In genomic region chrX:135112096-135112729, GRCh38 we compare ENCODE assay signal across 9 cellular contexts. TPM values are rescaled to one million over a fixed set of nuclear protein-coding genes. Genes with fewer than 3 reads are reported as not detected.
DNase-seq lines count a peak whose midpoint lies in the region; ATAC-seq and TF ChIP-seq lines count a peak whose summit lies in the region.
"Had no signal": no experiment of that assay in that cellular context is flagged by ENCODE, and none has a peak within 500 bp of the region (broad histone marks: within the 10 kb centered on the region; RNA-seq: fewer than 3 reads in every experiment).

No MANE protein-coding gene starts in this region.

- DNase-seq in NCI-H1417 (lab: John Stamatoyannopoulos, UW): peak; percentile 14 to 54 (median 24)
- no peak for DNase-seq in NCI-H1417 treated with DMSO at 0.1 percent for 48 hours (lab: John Stamatoyannopoulos, UW)
- peak; percentile 23 for DNase-seq in NCI-H82 treated with DMSO at 0.1 percent for 48 hours (lab: John Stamatoyannopoulos, UW; ENCODE audit: unreplicated experiment)
- peak; percentile 51 for DNase-seq in activated naive CD4-positive, alpha-beta T cell treated with anti-CD3 and anti-CD28 coated beads for 36 hours
- peak; percentile 63 for DNase-seq in islet precursor cell
- DNase-seq in upper lobe of left lung: no peak
- no peak for DNase-seq in NCI-H128 (lab: John Stamatoyannopoulos, UW; ENCODE audit: unreplicated experiment)

- H3K36me3 Mint-ChIP-seq in activated naive CD4-positive, alpha-beta T cell treated with anti-CD3 and anti-CD28 coated beads for 36 hours (ENCODE audit: low read depth): no peaks in the 10 kb centered on the region

- no peaks in the 10 kb centered on the region for H3K36me3 ChIP-seq in upper lobe of left lung
- H3K36me3 ChIP-seq: BLaER1 treated with 17β-estradiol and CSF1 and Interleukin-3, amounts not matched to agents 10 nM and 100 nM had no signal

- H3K9me3 Mint-ChIP-seq in activated naive CD4-positive, alpha-beta T cell treated with anti-CD3 and anti-CD28 coated beads for 36 hours: no peaks in the 10 kb centered on the region

- no peak overlapping the region for H3K27ac ChIP-seq in upper lobe of left lung
- H3K27ac ChIP-seq: BLaER1 treated with 17β-estradiol and CSF1 and Interleukin-3, amounts not matched to agents 10 nM and 100 nM had no signal

- peak; percentile 16 to 43 (median 38) for TF ChIP-seq CTCF in upper lobe of left lung (IDR thresholded peaks at IDR 0.05)

- H3K27me3 ChIP-seq in upper lobe of left lung: no peaks in the 10 kb centered on the region

- no peaks in the 10 kb centered on the region for H3K4me1 ChIP-seq in upper lobe of left lung
- H3K4me1 ChIP-seq: BLaER1 treated with 17β-estradiol and CSF1 and Interleukin-3, amounts not matched to agents 10 nM and 100 nM had no signal

- no peaks in the 10 kb centered on the region for H3K4me1 Mint-ChIP-seq in activated naive CD4-positive, alpha-beta T cell treated with anti-CD3 and anti-CD28 coated beads for 36 hours (ENCODE audit: low read depth)

- no peak overlapping the region for H3K4me3 Mint-ChIP-seq in activated naive CD4-positive, alpha-beta T cell treated with anti-CD3 and anti-CD28 coated beads for 36 hours

- no peak overlapping the region for H3K4me3 ChIP-seq in upper lobe of left lung
- H3K4me3 ChIP-seq: BLaER1 treated with 17β-estradiol and CSF1 and Interleukin-3, amounts not matched to agents 10 nM and 100 nM had no signal

- ATAC-seq in GM19438 (IDR thresholded peaks at IDR 0.05; ENCODE audit: low read depth, unreplicated experiment): peak; percentile 53
- ATAC-seq in upper lobe of left lung (ENCODE audit: low FRiP score in 2 of 2): peak; percentile 65 to 78

- no peak overlapping the region for H3K27ac Mint-ChIP-seq in activated naive CD4-positive, alpha-beta T cell treated with anti-CD3 and anti-CD28 coated beads for 36 hours

- CTCF ChIA-PET in activated naive CD4-positive, alpha-beta T cell treated with anti-CD3 and anti-CD28 coated beads for 36 hours (lab: Charles Lee): interaction anchor here (0.7 to 3.0 kb wide), 10 partner anchors 11 to 484 kb away, joined by 3 to 11 read pairs (median 3); no protein-coding TSS in a partner anchor

- peaks cover 15% of the 10 kb centered on the region for H3K27me3 Mint-ChIP-seq in activated naive CD4-positive, alpha-beta T cell treated with anti-CD3 and anti-CD28 coated beads for 36 hours (ENCODE audit: low read depth)

- no peak for TF ChIP-seq EP300 in upper lobe of left lung (IDR thresholded peaks at IDR 0.05)

- intact Hi-C loops in activated naive CD4-positive, alpha-beta T cell treated with anti-CD3 and anti-CD28 coated beads for 36 hours (cut with micrococcal nuclease): no loop called here

- WGBS in upper lobe of left lung, 2 donors: 29 to 34% methylated on average over 5 of the region's 5 CpGs

- no peak for TF ChIP-seq POLR2A in upper lobe of left lung (IDR thresholded peaks at IDR 0.05)

- no peaks in the 10 kb centered on the region for H3K9me3 ChIP-seq in upper lobe of left lung

RNA-seq across cellular contexts. Expression of gene ETDB, which starts 8.1 kb away (rescaled TPM):
- total RNA-seq in activated naive CD4-positive, alpha-beta T cell treated with anti-CD3 and anti-CD28 coated beads for 36 hours: not detected
- not detected for total RNA-seq in upper lobe of left lung

RNA-seq across cellular contexts. Expression of gene SMIM10L2B, which starts 13.7 kb away (rescaled TPM):
- under 1 TPM; 0.10 to 0.20 TPM for total RNA-seq in activated naive CD4-positive, alpha-beta T cell treated with anti-CD3 and anti-CD28 coated beads for 36 hours
- total RNA-seq in upper lobe of left lung: 1 to 10 TPM; 1.0 to 8.2 (median 2.3) TPM

RNA-seq across cellular contexts. Expression of gene CT55, which starts 59.0 kb away (rescaled TPM):
- not detected for total RNA-seq in activated naive CD4-positive, alpha-beta T cell treated with anti-CD3 and anti-CD28 coated beads for 36 hours
- total RNA-seq in upper lobe of left lung: not detected

Comparison
In these comparisons a context has a peak if more than half of its experiments do, and no peak if none do; other contexts are left out.
1. DNase-seq: peak in NCI-H1417 (3 of 3), NCI-H82 treated with DMSO at 0.1 percent for 48 hours (single experiment), activated naive CD4-positive, alpha-beta T cell treated with anti-CD3 and anti-CD28 coated beads for 36 hours (single experiment) and islet precursor cell (single experiment); none in NCI-H1417 treated with DMSO at 0.1 percent for 48 hours (single experiment), upper lobe of left lung (0 of 2) and NCI-H128 (single experiment).